ENCODE assay signal across 8 cellular contexts in genomic region chr9:91100878-91101450, GRCh38.
DNase-seq lines count a peak whose midpoint lies in the region; ATAC-seq and TF ChIP-seq lines count a peak whose summit lies in the region.

No MANE protein-coding gene starts in this region.

- no peaks in the 10 kb centered on the region for H3K27me3 ChIP-seq in WERI-Rb-1 (ENCODE audit: insufficient read depth, low read depth, severe bottlenecking)

- H3K27ac ChIP-seq in WERI-Rb-1, result peak overlapping the region; percentile 70

- no peak overlapping the region; the same call in 1 of the 2 replicates for H3K4me3 ChIP-seq in WERI-Rb-1 (ENCODE audit: low read depth, low read length)

- peak; percentile 34 for DNase-seq in EH (ENCODE audit: low read depth)
- DNase-seq in WERI-Rb-1, result peak; percentile 67
- DNase-seq in foreskin melanocyte, result peak; percentile 72
- DNase-seq in sciatic nerve (ENCODE audit: low spot score), result peak; percentile 69
- no peak for DNase-seq in NCI-H748 treated with DMSO at 0.1 percent for 48 hours (lab: John Stamatoyannopoulos, UW)
- no peak for DNase-seq in DMS79 treated with DMSO at 0.1 percent for 48 hours (lab: John Stamatoyannopoulos, UW)
- no peak for DNase-seq in AML-193 (lab: John Stamatoyannopoulos, UW)

- ATAC-seq in sciatic nerve (peak; percentile 91), GM21528 (IDR thresholded peaks at IDR 0.05; ENCODE audit: low FRiP score, unreplicated experiment) (no peak)

- intact Hi-C loops in sciatic nerve (cut with DNase I), result no loop called here

- H3K36me3 ChIP-seq in WERI-Rb-1, result no peaks in the 10 kb centered on the region

- H3K9me3 ChIP-seq in WERI-Rb-1 (ENCODE audit: severe bottlenecking), result no peaks in the 10 kb centered on the region

- no peak for TF ChIP-seq CTCF in WERI-Rb-1 (IDR thresholded peaks at IDR 0.05; ENCODE audit: low read depth, low read length)

Comparison
In these comparisons a context has a peak if more than half of its experiments do, and no peak if none do; other contexts are left out.
1. DNase-seq: peak in EH (single experiment), WERI-Rb-1 (single experiment), foreskin melanocyte (single experiment) and sciatic nerve (single experiment); none in NCI-H748 treated with DMSO at 0.1 percent for 48 hours (single experiment), DMS79 treated with DMSO at 0.1 percent for 48 hours (single experiment) and AML-193 (0 of 2).